12 cellular contexts compared by ENCODE assay signal in genomic region chr14:56116128-56116900, GRCh38. TPM values are rescaled to one million over a fixed set of nuclear protein-coding genes. Genes with fewer than 3 reads are reported as not detected.
DNase-seq lines count a peak whose midpoint lies in the region; ATAC-seq, FAIRE-seq and TF ChIP-seq lines count a peak whose summit lies in the region.
"Had no signal": no experiment of that assay in that cellular context is flagged by ENCODE, and none has a peak within 500 bp of the region (broad histone marks: within the 10 kb centered on the region; RNA-seq: fewer than 3 reads in every experiment).

No MANE protein-coding gene starts in this region.

- ATAC-seq in natural killer cell treated with Interleukin-12 subunit alpha and Interleukin-12 subunit beta and Interleukin-15 and Interleukin-18, amount 100 ng/mL, for 72 hours, result no peak
- ATAC-seq in HG03457 (IDR thresholded peaks at IDR 0.05; ENCODE audit: unreplicated experiment) (no peak), GM18907 (IDR thresholded peaks at IDR 0.05; ENCODE audit: unreplicated experiment) (no peak)

- peak overlapping the region; percentile 41 for H3K4me2 ChIP-seq in BLaER1

- peaks cover 36% of the 10 kb centered on the region for H3K27me3 Mint-ChIP-seq in activated naive CD4-positive, alpha-beta T cell treated with anti-CD3 and anti-CD28 coated beads, Interleukin-2, amount 10 ng/mL, durations not matched to agents 7 days and 5 days
- peaks cover 2 to 40% of the 10 kb centered on the region in 2 donors for H3K27me3 Mint-ChIP-seq in natural killer cell treated with Interleukin-12 subunit alpha and Interleukin-12 subunit beta and Interleukin-15 and Interleukin-18, amount 100 ng/mL, for 72 hours

- DNase-seq in D721Med (ENCODE audit: insufficient read length, low spot score) (no peak), GM12892 (ENCODE audit: insufficient read length) (no peak), NCI-H2081 treated with DMSO at 0.1 percent for 48 hours (lab: John Stamatoyannopoulos, UW) (no peak)
- DNase-seq in activated naive CD4-positive, alpha-beta T cell treated with anti-CD3 and anti-CD28 coated beads, Interleukin-2, amount 10 ng/mL, durations not matched to agents 7 days and 5 days, result no peak
- DNase-seq in natural killer cell treated with Interleukin-12 subunit alpha and Interleukin-12 subunit beta and Interleukin-15 and Interleukin-18, amount 100 ng/mL, for 72 hours (ENCODE audit: low spot score), result no peak
- DNase-seq: activated effector memory CD4-positive, alpha-beta T cell treated with Interleukin-2 at 50 U/mL for 16 hours had no signal

- peaks cover 32% of the 10 kb centered on the region for H3K4me1 Mint-ChIP-seq in activated naive CD4-positive, alpha-beta T cell treated with anti-CD3 and anti-CD28 coated beads, Interleukin-2, amount 10 ng/mL, durations not matched to agents 7 days and 5 days
- H3K4me1 Mint-ChIP-seq in natural killer cell treated with Interleukin-12 subunit alpha and Interleukin-12 subunit beta and Interleukin-15 and Interleukin-18, amount 100 ng/mL, for 72 hours (ENCODE audit: low read depth in 2 of 2), result peaks cover 23 to 29% of the 10 kb centered on the region in 2 donors

- H3K4me3 ChIP-seq in BLaER1, result no peak overlapping the region

- H3K36me3 ChIP-seq in BLaER1, result no peaks in the 10 kb centered on the region

- H3K36me3 Mint-ChIP-seq in activated naive CD4-positive, alpha-beta T cell treated with anti-CD3 and anti-CD28 coated beads, Interleukin-2, amount 10 ng/mL, durations not matched to agents 7 days and 5 days, result peaks cover 7% of the 10 kb centered on the region
- no peaks in the 10 kb centered on the region for H3K36me3 Mint-ChIP-seq in natural killer cell treated with Interleukin-12 subunit alpha and Interleukin-12 subunit beta and Interleukin-15 and Interleukin-18, amount 100 ng/mL, for 72 hours

- peaks cover 26% of the 10 kb centered on the region for H3K4me1 ChIP-seq in BLaER1

- peak overlapping the region; percentile 5 for H3K4me3 Mint-ChIP-seq in activated naive CD4-positive, alpha-beta T cell treated with anti-CD3 and anti-CD28 coated beads, Interleukin-2, amount 10 ng/mL, durations not matched to agents 7 days and 5 days
- peak overlapping the region; percentile 48 for H3K4me3 Mint-ChIP-seq in natural killer cell treated with Interleukin-12 subunit alpha and Interleukin-12 subunit beta and Interleukin-15 and Interleukin-18, amount 100 ng/mL, for 72 hours

- peaks cover 6% of the 10 kb centered on the region; the same call in 1 of the 2 replicates for H3K9me3 ChIP-seq in BLaER1

- peak; percentile 74 for FAIRE-seq in D721Med (lab: Jason Lieb, UNC)
- FAIRE-seq in GM12892 (lab: Jason Lieb, UNC), result no peak
- FAIRE-seq: islet of Langerhans, TTC549 had no signal

- H3K9me3 Mint-ChIP-seq in activated naive CD4-positive, alpha-beta T cell treated with anti-CD3 and anti-CD28 coated beads, Interleukin-2, amount 10 ng/mL, durations not matched to agents 7 days and 5 days, result no peaks in the 10 kb centered on the region
- H3K9me3 Mint-ChIP-seq in natural killer cell treated with Interleukin-12 subunit alpha and Interleukin-12 subunit beta and Interleukin-15 and Interleukin-18, amount 100 ng/mL, for 72 hours, result no peaks in the 10 kb centered on the region

- H3K9ac ChIP-seq in BLaER1, result no peak overlapping the region
- H3K9ac ChIP-seq: KMS-11 had no signal

- H3K27ac ChIP-seq in BLaER1, result no peak overlapping the region
- H3K27ac ChIP-seq: KMS-11 had no signal

- peak overlapping the region; percentile 5 for H3K27ac Mint-ChIP-seq in activated naive CD4-positive, alpha-beta T cell treated with anti-CD3 and anti-CD28 coated beads, Interleukin-2, amount 10 ng/mL, durations not matched to agents 7 days and 5 days
- peak overlapping the region in 1 of 2 donors; percentile 43 for H3K27ac Mint-ChIP-seq in natural killer cell treated with Interleukin-12 subunit alpha and Interleukin-12 subunit beta and Interleukin-15 and Interleukin-18, amount 100 ng/mL, for 72 hours

- H3K27me3 ChIP-seq in BLaER1, result no peaks in the 10 kb centered on the region

- no peak for TF ChIP-seq CTCF in D721Med (IDR thresholded peaks at IDR 0.05; ENCODE audit: insufficient read depth, missing control alignments)

- CTCF ChIA-PET in activated naive CD4-positive, alpha-beta T cell treated with anti-CD3 and anti-CD28 coated beads, Interleukin-2, amount 10 ng/mL, durations not matched to agents 7 days and 5 days (lab: Charles Lee), result no interaction called here

- TF ChIP-seq POLR2A in GM12892 (IDR thresholded peaks at IDR 0.05; ENCODE audit: low read depth, low read length), result no peak

- peaks cover 24% of the 10 kb centered on the region for H4K20me1 ChIP-seq in BLaER1

RNA-seq across cellular contexts. Expression of gene PELI2, which starts 1.9 kb away (rescaled TPM):
- 1 to 10 TPM; 1.1 to 2.4 TPM for total RNA-seq in natural killer cell treated with Interleukin-12 subunit alpha and Interleukin-12 subunit beta and Interleukin-15 and Interleukin-18, amount 100 ng/mL, for 72 hours
- polyA plus RNA-seq in GM12892 (2012; ENCODE audit: missing spikeins), result not detected
